8 cellular contexts compared by ENCODE assay signal in genomic region chr12:57889541-57889989, GRCh38. TPM values are rescaled to one million over a fixed set of nuclear protein-coding genes. Genes with fewer than 3 reads are reported as not detected.
DNase-seq lines count a peak whose midpoint lies in the region; ATAC-seq and TF ChIP-seq lines count a peak whose summit lies in the region.

No MANE protein-coding gene starts in this region.

- no peaks in the 10 kb centered on the region for H3K9me3 Mint-ChIP-seq in Calu3 (ENCODE audit: low read depth, unreplicated experiment)

- H3K4me1 Mint-ChIP-seq in Calu3 (ENCODE audit: low read depth, unreplicated experiment), result peaks cover 55% of the 10 kb centered on the region

- H3K36me3 ChIP-seq in RWPE2 (ENCODE audit: low read depth), result no peaks in the 10 kb centered on the region

- H3K27me3 Mint-ChIP-seq in Calu3 (ENCODE audit: unreplicated experiment), result no peaks in the 10 kb centered on the region

- H3K4me3 ChIP-seq in RWPE2 (ENCODE audit: severe bottlenecking) (no peak overlapping the region), foreskin fibroblast (ENCODE audit: low read depth in 1 of 2, low read length in 2 of 2) (peak overlapping the region; percentile 16 to 25)

- TF ChIP-seq CTCF in Calu3 (IDR thresholded peaks at IDR 0.05; ENCODE audit: unreplicated experiment) (no peak), RWPE2 (IDR thresholded peaks at IDR 0.05; ENCODE audit: poor library complexity, severe bottlenecking) (no peak), foreskin fibroblast (IDR thresholded peaks at IDR 0.05; ENCODE audit: low read depth, low read length) (no peak)

- CTCF ChIA-PET in Calu3 (lab: Charles Lee), result interaction anchor here (0.8 to 1.5 kb wide), 3 partner anchors 13 to 43 kb away, joined by 3 to 4 read pairs (median 4); partner anchors contain the start of gene CTDSP2

- H3K27ac ChIP-seq in RWPE2 (ENCODE audit: poor library complexity, severe bottlenecking), result peak overlapping the region; percentile 86

- H3K27ac Mint-ChIP-seq in Calu3 (ENCODE audit: unreplicated experiment), result peak overlapping the region; percentile 9

- intact Hi-C loops in Calu3 (cut with micrococcal nuclease; ENCODE audit: unreplicated experiment) (no loop called here), posterior vena cava (cut with DNase I) (no loop called here)

- H3K36me3 Mint-ChIP-seq in Calu3 (ENCODE audit: insufficient read depth, unreplicated experiment), result no peaks in the 10 kb centered on the region

- H3K9me3 ChIP-seq in RWPE2 (ENCODE audit: severe bottlenecking), result no peaks in the 10 kb centered on the region

- peaks cover 50% of the 10 kb centered on the region for H3K4me1 ChIP-seq in RWPE2 (ENCODE audit: insufficient read depth, poor library complexity, severe bottlenecking)

- no peak overlapping the region for H3K4me3 Mint-ChIP-seq in Calu3 (ENCODE audit: low read depth, unreplicated experiment)

- ATAC-seq in RWPE2 (ENCODE audit: low read depth) (no peak), HG02678 (IDR thresholded peaks at IDR 0.05; ENCODE audit: unreplicated experiment) (no peak)
- ATAC-seq in activated CD4-positive, CD25-positive, alpha-beta regulatory T cell treated with anti-CD3 and anti-CD28 coated beads, Interleukin-2, amount 50 U/mL, for 24 hours, result no peak

- no peaks in the 10 kb centered on the region for H3K27me3 ChIP-seq in RWPE2 (ENCODE audit: insufficient read depth, poor library complexity, severe bottlenecking)

- BruUV-seq in Calu3 (replicated peaks; lab: Mats Ljungman, UMichigan), result no TSS peak

- DNase-seq in Calu3 (no peak), RWPE2 (ENCODE audit: low spot score) (no peak), foreskin fibroblast (peak; percentile 87 to 93), posterior vena cava (ENCODE audit: low spot score) (peak; percentile 95), epidermal melanocyte (ENCODE audit: insufficient read length, low spot score) (no peak), 8988T (no peak)

RNA-seq across cellular contexts. Expression of gene CTDSP2, which starts 43.0 kb away (rescaled TPM):
- 117 and 119 TPM in 2 replicates for total RNA-seq in Calu3 (2022)
- 100 to 1,000 TPM; 135 to 138 TPM for total RNA-seq in posterior vena cava

RNA-seq across cellular contexts. Expression of gene ATP23, which starts 51.8 kb away (rescaled TPM):
- 10.7 and 12.8 TPM in 2 replicates for total RNA-seq in Calu3 (2022)
- 1 to 10 TPM; 5.6 to 5.7 TPM for total RNA-seq in posterior vena cava

Comparison
In these comparisons a context has a peak if more than half of its experiments do, and no peak if none do; other contexts are left out.
1. DNase-seq: peak in foreskin fibroblast (2 of 2) and posterior vena cava (single experiment); none in Calu3 (single experiment), RWPE2 (single experiment), epidermal melanocyte (single experiment) and 8988T (single experiment).